In genomic region chr5:113514263-113514590, GRCh38 we compare ENCODE assay signal across 8 cellular contexts. TPM values are rescaled to one million over a fixed set of nuclear protein-coding genes. Genes with fewer than 3 reads are reported as not detected.
DNase-seq lines count a peak whose midpoint lies in the region; ATAC-seq and TF ChIP-seq lines count a peak whose summit lies in the region.

No MANE protein-coding gene starts in this region.

- WGBS in sigmoid colon, 2 donors, result 0 to 7% methylated on average over 10 of the region's 10 CpGs

- H3K4me3 ChIP-seq in cardiac muscle cell (peak overlapping the region; percentile 69), SU-DHL-6 (ENCODE audit: insufficient read depth, low read length, poor library complexity, severe bottlenecking) (peak overlapping the region; percentile 74), foreskin fibroblast (ENCODE audit: low read depth in 1 of 2, low read length in 2 of 2) (peak overlapping the region; percentile 72 to 73), sigmoid colon (peak overlapping the region; percentile 74 to 90 (median 81))

- peak overlapping the region; percentile 88 for H2AFZ ChIP-seq in SU-DHL-6 (ENCODE audit: low read depth, low read length, severe bottlenecking)

- H4K20me1 ChIP-seq in SU-DHL-6 (ENCODE audit: low read depth, low read length), result no peaks in the 10 kb centered on the region

- no peaks in the 10 kb centered on the region for H3K27me3 ChIP-seq in cardiac muscle cell
- H3K27me3 ChIP-seq in SU-DHL-6 (ENCODE audit: low read length), result no peaks in the 10 kb centered on the region
- H3K27me3 ChIP-seq in sigmoid colon, result no peaks in the 10 kb centered on the region

- DNase-seq in cardiac muscle cell (ENCODE audit: low read depth in 1 of 2, low spot score in 1 of 2) (peak; percentile 18 to 44), left ventricle myocardium superior (no peak), foreskin fibroblast (peak in 1 of 2 donors; percentile 49), sigmoid colon (no peak), NCI-H2107 treated with DMSO at 0.1 percent for 48 hours (lab: John Stamatoyannopoulos, UW; ENCODE audit: unreplicated experiment) (no peak), NCI-H2171 (lab: John Stamatoyannopoulos, UW) (no peak)
- DNase-seq in activated CD4-positive, CD25-positive, alpha-beta regulatory T cell treated with anti-CD3 and anti-CD28 coated beads, Interleukin-2, amount 50 U/mL, for 72 hours, result no peak

- TF ChIP-seq EP300 in sigmoid colon (IDR thresholded peaks at IDR 0.05), result no peak

- no peaks in the 10 kb centered on the region for H3K9me2 ChIP-seq in SU-DHL-6 (replicated peaks; ENCODE audit: insufficient read depth, low read length)

- H3K9me3 ChIP-seq in cardiac muscle cell (ENCODE audit: low read depth) (no peaks in the 10 kb centered on the region), SU-DHL-6 (ENCODE audit: insufficient read depth, low read length) (no peaks in the 10 kb centered on the region), sigmoid colon (no peaks in the 10 kb centered on the region)

- peak overlapping the region; percentile 97 for H3K4me2 ChIP-seq in SU-DHL-6 (ENCODE audit: low read depth, low read length, poor library complexity, severe bottlenecking)

- H3K4me1 ChIP-seq in cardiac muscle cell (ENCODE audit: low read depth) (no peaks in the 10 kb centered on the region), sigmoid colon (peaks cover 0 to 23% (median 18%) of the 10 kb centered on the region in 4 donors)

- H3K79me2 ChIP-seq in SU-DHL-6 (ENCODE audit: insufficient read depth, low read length), result peaks cover 37% of the 10 kb centered on the region

- H3K9ac ChIP-seq in SU-DHL-6 (ENCODE audit: low read length), result peak overlapping the region; percentile 78

- H3K27ac ChIP-seq in cardiac muscle cell (peak overlapping the region; percentile 89), SU-DHL-6 (ENCODE audit: low read depth, low read length) (0 out of 2 replicates have a peak overlapping the region, but pooled peaks have one; percentile 12), sigmoid colon (peak overlapping the region; percentile 92 to 96 (median 94))

- TF ChIP-seq CTCF in cardiac muscle cell (IDR thresholded peaks at IDR 0.05; ENCODE audit: low read depth, low read length) (no peak), SU-DHL-6 (IDR thresholded peaks at IDR 0.05; ENCODE audit: insufficient read depth, low read length, poor library complexity, severe bottlenecking) (no peak), foreskin fibroblast (IDR thresholded peaks at IDR 0.05; ENCODE audit: low read depth, low read length) (no peak), sigmoid colon (IDR thresholded peaks at IDR 0.05) (no peak)

- peaks cover 6% of the 10 kb centered on the region; the same call in 1 of the 2 replicates for H3F3A ChIP-seq in SU-DHL-6 (ENCODE audit: insufficient read depth)

- TF ChIP-seq POLR2A in sigmoid colon (IDR thresholded peaks at IDR 0.05), result no peak

- intact Hi-C loops in left ventricle myocardium superior (cut with micrococcal nuclease) (loop anchor here (5.0 kb wide), 2 partner anchors 177 to 517 kb away; no protein-coding TSS in a partner anchor), sigmoid colon (cut with DNase I) (loop anchor here (5.0 to 10.0 kb wide), 3 partner anchors 219 to 537 kb away; partner anchors contain the start of gene DCP2)

- ATAC-seq in left ventricle myocardium superior, result no peak

- H3K36me3 ChIP-seq in cardiac muscle cell (no peaks in the 10 kb centered on the region), SU-DHL-6 (ENCODE audit: low read length) (no peaks in the 10 kb centered on the region; the same call in 1 of the 2 replicates), sigmoid colon (peaks cover 0 to 5% (median 0%) of the 10 kb centered on the region in 4 donors)

RNA-seq across cellular contexts. Expression of gene YTHDC2, which starts 0.7 kb away (rescaled TPM):
- 8.7 and 16.1 TPM in 2 replicates for total RNA-seq in cardiac muscle cell
- 11.2 and 11.4 TPM in 2 replicates for polyA plus RNA-seq in cardiac muscle cell
- total RNA-seq in left ventricle myocardium superior, result 13.4 TPM
- total RNA-seq in sigmoid colon, result 10 to 100 TPM; 15.6 to 21.9 (median 21.7) TPM
- polyA plus RNA-seq in sigmoid colon, result 1 to 10 TPM; 4.9 to 9.8 (median 5.4) TPM

RNA-seq across cellular contexts. Expression of gene MCC, which starts 26.0 kb away (rescaled TPM):
- total RNA-seq in cardiac muscle cell (105 and 137 TPM in 2 replicates), left ventricle myocardium superior (27.1 TPM), sigmoid colon (10 to 100 TPM in 3 of 4 donors, 1 to 10 TPM in 1; 9.1 to 14.0 (median 12.2) TPM)
- polyA plus RNA-seq in cardiac muscle cell (37.8 and 49.4 TPM in 2 replicates), sigmoid colon (1 to 10 TPM in 2 of 3 donors, under 1 TPM in 1; 0.69 to 2.6 (median 1.2) TPM)

Comparison
In these comparisons a context has a peak if more than half of its experiments do, and no peak if none do; other contexts are left out.
1. DNase-seq: peak in cardiac muscle cell (2 of 2); none in left ventricle myocardium superior (single experiment), sigmoid colon (single experiment), activated CD4-positive, CD25-positive, alpha-beta regulatory T cell treated with anti-CD3 and anti-CD28 coated beads, Interleukin-2, amount 50 U/mL, for 72 hours (single experiment), NCI-H2107 treated with DMSO at 0.1 percent for 48 hours (single experiment) and NCI-H2171 (single experiment).
2. H3K27ac ChIP-seq: peak in every context shown above with its lines; median percentile 94 in sigmoid colon; 89 in cardiac muscle cell; 12 in SU-DHL-6.
3. Peak in every context shown above with its lines, with median percentiles within 50 percentile points of each other: H3K4me3 ChIP-seq.